Comparison of ENCODE assay signal across 19 cellular contexts in the genomic region with DNA sequence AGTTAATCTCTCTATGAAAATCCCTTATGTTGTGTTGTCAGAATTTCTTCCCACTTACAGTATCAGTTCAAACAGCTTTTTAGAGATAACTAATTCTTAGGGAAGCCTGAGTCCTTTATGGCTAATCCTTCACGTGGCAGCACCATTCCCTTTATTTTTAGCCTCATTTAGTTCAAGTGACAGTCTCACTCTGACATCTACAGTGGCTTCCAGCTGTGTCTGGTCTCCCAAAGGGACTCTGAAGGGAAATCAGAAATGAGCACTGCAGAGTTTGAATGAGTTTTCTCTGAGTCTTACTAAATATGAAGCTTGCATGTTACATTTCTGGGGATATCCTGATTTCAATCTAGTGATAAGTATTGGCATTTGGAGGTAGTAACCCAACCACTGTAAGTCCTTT.
"Had no signal": no experiment of that assay in that cellular context is flagged by ENCODE, and none has a peak within 500 bp of the region (broad histone marks: within the 10 kb centered on the region; RNA-seq: fewer than 3 reads in every experiment).

No MANE protein-coding gene starts in this region.

- H3K4me3 ChIP-seq: dorsolateral prefrontal cortex, gastrocnemius medialis, sigmoid colon, stomach, thyroid gland, vagina had no signal

- H3K4me1 ChIP-seq: gastrocnemius medialis, parathyroid adenoma, stomach, thyroid gland, vagina had no signal

- H3K9me3 ChIP-seq: gastrocnemius medialis, sigmoid colon, stomach, thyroid gland, vagina had no signal

- H2AFZ ChIP-seq: parathyroid adenoma had no signal

- H3K27me3 ChIP-seq: dorsolateral prefrontal cortex, gastrocnemius medialis, sigmoid colon, stomach, thyroid gland, vagina had no signal

- H3K79me2 ChIP-seq: parathyroid adenoma had no signal

- H3K27ac ChIP-seq: dorsolateral prefrontal cortex, epithelial cell of prostate, gastrocnemius medialis, parathyroid adenoma, sigmoid colon, stomach, thyroid gland, vagina had no signal

- H3K9ac ChIP-seq: parathyroid adenoma had no signal

- H3K36me3 ChIP-seq: gastrocnemius medialis, sigmoid colon, stomach, thyroid gland, vagina had no signal

- DNase-seq: dorsolateral prefrontal cortex; effector CD8-positive, alpha-beta T cell; endodermal cell; foreskin fibroblast; gastrocnemius medialis; head of caudate nucleus; naive thymus-derived CD8-positive, alpha-beta T cell; nephron progenitor cell; right cardiac atrium; sigmoid colon; stimulated activated CD4-positive, alpha-beta T cell treated with anti-CD3 and anti-CD28 coated beads, Interleukin-2, amount 100 ng/mL, for 24 hours; stimulated activated CD4-positive, alpha-beta T cell treated with anti-CD3 and anti-CD28 coated beads, Interleukin-4, amount 100 ng/mL, for 24 hours; stimulated activated naive CD4-positive, alpha-beta T cell treated with Interleukin-2 at 50 U/mL for 16 hours; stomach; thyroid gland; trophoblast cell had no signal
